ENCODE assay signal across 24 cellular contexts in the genomic region with DNA sequence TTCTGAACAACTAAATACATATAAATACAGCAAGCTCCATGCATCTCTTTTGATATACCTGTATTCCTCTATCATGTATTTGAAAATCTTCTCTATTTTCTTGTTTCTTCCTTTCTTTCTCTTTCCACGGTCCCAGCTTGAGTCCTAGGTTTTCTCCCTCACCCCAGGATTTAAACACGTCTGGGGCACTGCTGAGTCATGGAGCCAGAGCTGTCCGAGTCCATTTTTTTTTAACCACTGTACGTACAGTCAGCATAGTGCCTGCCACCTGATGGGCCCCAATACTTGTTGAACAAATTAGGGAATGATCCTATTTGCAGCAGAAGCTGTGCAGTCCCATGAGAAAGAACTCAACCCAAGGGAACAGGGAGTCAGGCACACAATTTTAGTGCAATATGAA.
A peak's percentile ranks its signal among the peaks of the same experiment; 100 is the strongest.
DNase-seq lines count a peak whose midpoint lies in the region; ATAC-seq, FAIRE-seq and TF ChIP-seq lines count a peak whose summit lies in the region.
"Had no signal": no experiment of that assay in that cellular context is flagged by ENCODE, and none has a peak within 500 bp of the region (broad histone marks: within the 10 kb centered on the region; RNA-seq: fewer than 3 reads in every experiment).

No MANE protein-coding gene starts in this region.

- no peaks in the 10 kb centered on the region for H3K4me1 Mint-ChIP-seq in MCF 10A (ENCODE audit: insufficient read depth, unreplicated experiment)
- H3K4me1 Mint-ChIP-seq: B cell; CD4-positive, CD25-positive, alpha-beta regulatory T cell had no signal

- H3K27ac ChIP-seq in breast epithelium: no peak overlapping the region
- H3K27ac ChIP-seq in K562 (ENCODE audit: extremely low read depth, low read depth, low read length): no peak overlapping the region
- peak overlapping the region; percentile 59 for H3K27ac ChIP-seq in skeletal muscle tissue (ENCODE audit: low read depth, low read length)
- H3K27ac ChIP-seq: 22Rv1, BLaER1, C4-2B had no signal

- no peaks in the 10 kb centered on the region for H4K20me1 ChIP-seq in K562 (replicated peaks; ENCODE audit: control insufficient read depth, insufficient read depth, low read length)
- H4K20me1 ChIP-seq: BLaER1 had no signal

- no peaks in the 10 kb centered on the region for H3K27me3 ChIP-seq in breast epithelium
- H3K27me3 ChIP-seq in K562 (ENCODE audit: control insufficient read depth in 2 of 2, insufficient read depth in 2 of 2, low read length in 2 of 2): no peaks in the 10 kb centered on the region
- H3K27me3 ChIP-seq in skeletal muscle tissue (ENCODE audit: control insufficient read depth in 3 of 3, insufficient read depth in 3 of 3, low read length in 3 of 3): no peaks in the 10 kb centered on the region
- H3K27me3 ChIP-seq: BLaER1 had no signal

- H3K9ac ChIP-seq in K562 (ENCODE audit: insufficient read depth in 1 of 2, low read depth in 2 of 2, low read length in 2 of 2): no peak overlapping the region
- peak overlapping the region in 2 of 3 donors; percentile 47 to 51 for H3K9ac ChIP-seq in skeletal muscle tissue (ENCODE audit: low read depth in 1 of 3, low read length in 3 of 3)
- H3K9ac ChIP-seq: BLaER1 had no signal

- no peak for TF ChIP-seq RAD21 in K562 (CRISPR knock-in tag; conservative IDR thresholded peaks at IDR 0.05 in 1 of 2, IDR thresholded peaks at IDR 0.05 in 1 of 2)

- H3K4me2 ChIP-seq in K562 (ENCODE audit: insufficient read depth, low read length): no peak overlapping the region
- H3K4me2 ChIP-seq: BLaER1 had no signal

- DNase-seq in MCF 10A (ENCODE audit: unreplicated experiment): no peak
- no peak for DNase-seq in breast epithelium (ENCODE audit: low spot score in 2 of 2)
- DNase-seq in K562 (ENCODE audit: extremely low read depth in 1 of 4, low spot score in 3 of 4): no peak
- peak; percentile 13 for DNase-seq in islet precursor cell
- no peak for DNase-seq in activated effector memory CD4-positive, alpha-beta T cell treated with Interleukin-2 at 50 U/mL for 16 hours
- DNase-seq: CD4-positive, CD25-positive, alpha-beta regulatory T cell; CD8-positive, alpha-beta T cell; DMS 273 treated with DMSO at 0.1 percent for 48 hours; DMS79; GOT3; HFFc6 had no signal

- no peak for TF ChIP-seq CTCF in MCF 10A (IDR thresholded peaks at IDR 0.05; ENCODE audit: unreplicated experiment)
- no peak for TF ChIP-seq CTCF in breast epithelium (IDR thresholded peaks at IDR 0.05)
- TF ChIP-seq CTCF in K562 (IDR thresholded peaks at IDR 0.05 in 2 of 3, conservative IDR thresholded peaks at IDR 0.05 in 1 of 3; ENCODE audit: insufficient read depth in 2 of 3, low read depth in 1 of 3, low read length in 3 of 3): no peak

- no TSS peak for BruUV-seq in MCF 10A (replicated peaks; lab: Mats Ljungman, UMichigan)
- no TSS peak for BruUV-seq in K562 (replicated peaks; lab: Mats Ljungman, UMichigan)

- no peaks in the 10 kb centered on the region for H3K27me3 Mint-ChIP-seq in MCF 10A (ENCODE audit: insufficient read depth, unreplicated experiment)
- H3K27me3 Mint-ChIP-seq: CD4-positive, CD25-positive, alpha-beta regulatory T cell had no signal

- H3K36me3 Mint-ChIP-seq in MCF 10A (ENCODE audit: insufficient read depth, unreplicated experiment): no peaks in the 10 kb centered on the region
- H3K36me3 Mint-ChIP-seq: CD4-positive, CD25-positive, alpha-beta regulatory T cell; CD8-positive, alpha-beta T cell had no signal

- H3K9me1 ChIP-seq in K562 (ENCODE audit: control insufficient read depth, insufficient read depth, low read length): no peaks in the 10 kb centered on the region

- H2AFZ ChIP-seq in K562 (ENCODE audit: low read depth, low read length): no peak overlapping the region

- peaks cover 0 to 5% of the 10 kb centered on the region in 2 donors for H3K9me3 ChIP-seq in breast epithelium
- no peaks in the 10 kb centered on the region for H3K9me3 ChIP-seq in K562 (replicated peaks; ENCODE audit: control insufficient read depth, insufficient read depth, low read depth, low read length)
- H3K9me3 ChIP-seq in skeletal muscle tissue (ENCODE audit: control insufficient read depth in 3 of 3, low read length in 3 of 3): peaks cover 3 to 8% (median 7%) of the 10 kb centered on the region in 3 donors
- H3K9me3 ChIP-seq: HAP-1 had no signal

- WGBS in K562 (ENCODE audit: insufficient coverage, low coverage, missing lambda C conversion rate): 0% methylated on average over 4 of the region's 4 CpGs

- no peaks in the 10 kb centered on the region for H3K79me2 ChIP-seq in K562 (ENCODE audit: control insufficient read depth, insufficient read depth, low read length)

- H3K4me3 Mint-ChIP-seq in MCF 10A (ENCODE audit: unreplicated experiment): no peak overlapping the region
- H3K4me3 Mint-ChIP-seq: B cell; CD4-positive, CD25-positive, alpha-beta regulatory T cell; CD8-positive, alpha-beta T cell; HFFc6 had no signal

- CTCF ChIA-PET in MCF 10A (lab: Yijun Ruan, JAX) (no interaction called here), K562 (lab: Yijun Ruan, JAX; ENCODE audit: low intra/inter-chr PET ratio) (no interaction called here)

- H3K27ac Mint-ChIP-seq in MCF 10A (ENCODE audit: low read depth, unreplicated experiment): peak overlapping the region; percentile 20
- H3K27ac Mint-ChIP-seq: B cell; CD4-positive, CD25-positive, alpha-beta regulatory T cell; CD8-positive, alpha-beta T cell; HFFc6 had no signal

- H3K36me3 ChIP-seq in breast epithelium: no peaks in the 10 kb centered on the region
- no peaks in the 10 kb centered on the region for H3K36me3 ChIP-seq in K562 (ENCODE audit: control insufficient read depth, insufficient read depth, low read length)
- H3K36me3 ChIP-seq in skeletal muscle tissue (ENCODE audit: control insufficient read depth in 3 of 3, insufficient read depth in 3 of 3, low read length in 3 of 3): no peaks in the 10 kb centered on the region
- H3K36me3 ChIP-seq: BLaER1, HAP-1 had no signal

- no peak overlapping the region for H3K4me3 ChIP-seq in breast epithelium
- no peak overlapping the region for H3K4me3 ChIP-seq in K562
- peak overlapping the region in 2 of 3 donors; percentile 10 to 44 for H3K4me3 ChIP-seq in skeletal muscle tissue (ENCODE audit: low read length in 3 of 3)
- H3K4me3 ChIP-seq: BLaER1, HAP-1 had no signal

- TF ChIP-seq POLR2A in breast epithelium (IDR thresholded peaks at IDR 0.05) (no peak), K562 (conservative IDR thresholded peaks at IDR 0.05) (no peak)

- H3K4me1 ChIP-seq in breast epithelium: no peaks in the 10 kb centered on the region
- H3K4me1 ChIP-seq in K562 (replicated peaks in 1 of 2; ENCODE audit: control insufficient read depth in 2 of 2, insufficient read depth in 2 of 2, low read length in 2 of 2): no peaks in the 10 kb centered on the region
- H3K4me1 ChIP-seq in skeletal muscle tissue (ENCODE audit: control insufficient read depth in 3 of 3, insufficient read depth in 3 of 3, low read length in 3 of 3): peaks cover 4 to 9% (median 6%) of the 10 kb centered on the region in 3 donors
- H3K4me1 ChIP-seq: BLaER1, HAP-1 had no signal

- intact Hi-C loops in MCF 10A (cut with micrococcal nuclease): no loop called here
- intact Hi-C loops in breast epithelium (cut with DNase I; ENCODE audit: low total_unique reads): no loop called here
- intact Hi-C loops in K562 (cut with micrococcal nuclease): no loop called here

- no peak for FAIRE-seq in K562 (lab: Jason Lieb, UNC)
- FAIRE-seq: A204.1, D721Med, G401.6, GM12892, H54 had no signal

- ATAC-seq in K562 (no peak), HG03521 (IDR thresholded peaks at IDR 0.05; ENCODE audit: unreplicated experiment) (no peak), HG02970 (IDR thresholded peaks at IDR 0.05; ENCODE audit: low FRiP score, unreplicated experiment) (no peak)
- ATAC-seq: CD8-positive, alpha-beta T cell had no signal

- H3K9me3 Mint-ChIP-seq in MCF 10A (ENCODE audit: unreplicated experiment): no peaks in the 10 kb centered on the region
- H3K9me3 Mint-ChIP-seq: CD8-positive, alpha-beta T cell; HFFc6 had no signal

- POLR2A ChIA-PET in MCF 10A (lab: Yijun Ruan, JAX) (interaction anchor here (0.7 kb wide), 1 partner anchor 95 kb away, joined by 3 read pairs; no protein-coding TSS in a partner anchor), K562 (lab: Yijun Ruan, JAX) (interaction anchor here (1.1 kb wide), 1 partner anchor 18 kb away, joined by 3 read pairs; no protein-coding TSS in a partner anchor)

- in situ Hi-C loops in K562 (cut with MboI): no loop called here

- TF ChIP-seq EP300 in K562 (IDR thresholded peaks at IDR 0.05; ENCODE audit: low read length): no peak

TF ChIP-seq in K562, 482 proteins besides CTCF, POLR2A, EP300 and RAD21:
- 0 out of 2 replicates have a peak, but pooled peaks have one; percentile 13 for TF ChIP-seq C11orf30 (IDR thresholded peaks at IDR 0.05; ENCODE audit: low read depth)
- no peak for TF ChIP-seq ARID2 (IDR thresholded peaks at IDR 0.05)
- TF ChIP-seq NFE2 (IDR thresholded peaks at IDR 0.05; ENCODE audit: low read depth): 0 out of 2 replicates have a peak, but pooled peaks have one; percentile 11
TF ChIP-seq in K562: peak in this region for 2.

Comparison
In these comparisons a context has a peak if more than half of its experiments do, and no peak if none do; other contexts are left out.
1. H3K4me3 ChIP-seq: peak in skeletal muscle tissue (2 of 3); none in breast epithelium (0 of 3) and K562 (single experiment).
2. H3K9ac ChIP-seq: peak in skeletal muscle tissue (2 of 3); none in K562 (0 of 2).